In genomic region chr1:192512426-192513125, GRCh38 we compare ENCODE assay signal across 9 cellular contexts.
DNase-seq lines count a peak whose midpoint lies in the region; ATAC-seq, FAIRE-seq and TF ChIP-seq lines count a peak whose summit lies in the region.
"Had no signal": no experiment of that assay in that cellular context is flagged by ENCODE, and none has a peak within 500 bp of the region (broad histone marks: within the 10 kb centered on the region; RNA-seq: fewer than 3 reads in every experiment).

No MANE protein-coding gene starts in this region.

- H3K9me3 ChIP-seq in body of pancreas: no peaks in the 10 kb centered on the region

- no peaks in the 10 kb centered on the region for H3K27me3 ChIP-seq in body of pancreas

- no peaks in the 10 kb centered on the region for H3K36me3 ChIP-seq in body of pancreas (replicated peaks in 1 of 2; ENCODE audit: insufficient read depth in 1 of 2, low read depth in 2 of 2)

- DNase-seq in GM18507 (ENCODE audit: extremely low spot score, insufficient read length, low read depth): no peak
- DNase-seq in body of pancreas: peak in 2 of 4 donors; percentile 13 to 57
- DNase-seq in progenitor cell of endocrine pancreas (ENCODE audit: low spot score, unreplicated experiment): no peak
- no peak for DNase-seq in mesenteric fat pad (ENCODE audit: low spot score)
- no peak for DNase-seq in HuH-7 (ENCODE audit: low spot score)
- no peak for DNase-seq in activated naive CD4-positive, alpha-beta T cell treated with anti-CD3 and anti-CD28 coated beads for 36 hours

- peaks cover 12% of the 10 kb centered on the region for H3K4me1 ChIP-seq in body of pancreas

- intact Hi-C loops in body of pancreas (cut with DNase I): no loop called here
- intact Hi-C loops in activated naive CD4-positive, alpha-beta T cell treated with anti-CD3 and anti-CD28 coated beads for 36 hours (cut with micrococcal nuclease): loop anchor here (10.0 kb wide), 2 partner anchors 902 to 1542 kb away; no protein-coding TSS in a partner anchor

- ATAC-seq in HG03095 (IDR thresholded peaks at IDR 0.05; ENCODE audit: unreplicated experiment) (peak; percentile 23), body of pancreas (peak; percentile 15), HG02973 (IDR thresholded peaks at IDR 0.05; ENCODE audit: unreplicated experiment) (no peak)

- no peak overlapping the region for H3K4me3 Mint-ChIP-seq in progenitor cell of endocrine pancreas (ENCODE audit: low read depth)
- H3K4me3 Mint-ChIP-seq in activated naive CD4-positive, alpha-beta T cell treated with anti-CD3 and anti-CD28 coated beads for 36 hours: no peak overlapping the region

- H3K4me1 Mint-ChIP-seq in progenitor cell of endocrine pancreas (ENCODE audit: low read depth): peaks cover 43% of the 10 kb centered on the region
- peaks cover 33% of the 10 kb centered on the region for H3K4me1 Mint-ChIP-seq in activated naive CD4-positive, alpha-beta T cell treated with anti-CD3 and anti-CD28 coated beads for 36 hours (ENCODE audit: low read depth)

- TF ChIP-seq CTCF in body of pancreas (IDR thresholded peaks at IDR 0.05) (no peak), progenitor cell of endocrine pancreas (IDR thresholded peaks at IDR 0.05; ENCODE audit: unreplicated experiment) (no peak)

- peak overlapping the region; percentile 96 for H3K27ac Mint-ChIP-seq in progenitor cell of endocrine pancreas
- H3K27ac Mint-ChIP-seq in activated naive CD4-positive, alpha-beta T cell treated with anti-CD3 and anti-CD28 coated beads for 36 hours: no peak overlapping the region

- CTCF ChIA-PET in activated naive CD4-positive, alpha-beta T cell treated with anti-CD3 and anti-CD28 coated beads for 36 hours (lab: Charles Lee): no interaction called here

- FAIRE-seq in GM18507 (lab: Jason Lieb, UNC): peak; percentile 81

- no peak for TF ChIP-seq POLR2A in body of pancreas (IDR thresholded peaks at IDR 0.05)

- H3K4me3 ChIP-seq in body of pancreas: no peak overlapping the region

- WGBS in body of pancreas, 2 donors: 44 to 67% methylated on average over 2 of the region's 2 CpGs

- H3K27me3 Mint-ChIP-seq in progenitor cell of endocrine pancreas: no peaks in the 10 kb centered on the region
- no peaks in the 10 kb centered on the region for H3K27me3 Mint-ChIP-seq in activated naive CD4-positive, alpha-beta T cell treated with anti-CD3 and anti-CD28 coated beads for 36 hours (ENCODE audit: low read depth)

- H3K9me3 Mint-ChIP-seq in progenitor cell of endocrine pancreas (ENCODE audit: low read depth): peaks cover 3% of the 10 kb centered on the region
- H3K9me3 Mint-ChIP-seq in activated naive CD4-positive, alpha-beta T cell treated with anti-CD3 and anti-CD28 coated beads for 36 hours: no peaks in the 10 kb centered on the region

- H3K27ac ChIP-seq in body of pancreas: peak overlapping the region in 1 of 4 donors; percentile 53
- H3K27ac ChIP-seq: HL-60 had no signal

- H3K36me3 Mint-ChIP-seq in progenitor cell of endocrine pancreas (ENCODE audit: insufficient read depth): no peaks in the 10 kb centered on the region
- H3K36me3 Mint-ChIP-seq in activated naive CD4-positive, alpha-beta T cell treated with anti-CD3 and anti-CD28 coated beads for 36 hours (ENCODE audit: low read depth): no peaks in the 10 kb centered on the region
